16 cellular contexts compared by ENCODE assay signal in genomic region chr11:83097671-83098070, GRCh38. TPM values are rescaled to one million over a fixed set of nuclear protein-coding genes. Genes with fewer than 3 reads are reported as not detected.
DNase-seq lines count a peak whose midpoint lies in the region; ATAC-seq and TF ChIP-seq lines count a peak whose summit lies in the region.
"Had no signal": no experiment of that assay in that cellular context is flagged by ENCODE, and none has a peak within 500 bp of the region (broad histone marks: within the 10 kb centered on the region; RNA-seq: fewer than 3 reads in every experiment).

No MANE protein-coding gene starts in this region.

- no CpG with 5 or more reads among the region's 2 CpGs for WGBS in IMR-90 (ENCODE audit: extremely low coverage in 2 of 2, insufficient read length in 1 of 2), 2 experiments

- H3K79me1 ChIP-seq in IMR-90 (ENCODE audit: low read depth in 1 of 2, low read length in 2 of 2): no peaks in the 10 kb centered on the region

- POLR2A ChIA-PET in IMR-90 (lab: Charles Lee; ENCODE audit: unreplicated experiment): no interaction called here

- H3K27me3 ChIP-seq in IMR-90 (ENCODE audit: control insufficient read depth, insufficient read depth, low read length) (no peaks in the 10 kb centered on the region), skeletal muscle satellite cell (ENCODE audit: control insufficient read depth, insufficient read depth, low read length) (no peaks in the 10 kb centered on the region)
- H3K27me3 ChIP-seq: MG63 had no signal

- no peak overlapping the region for H3K14ac ChIP-seq in IMR-90 (replicated peaks; ENCODE audit: low read depth, low read length)

- CTCF ChIA-PET in IMR-90 (lab: Yijun Ruan, JAX): interaction anchor here (0.6 to 1.5 kb wide), 4 partner anchors 70 to 235 kb away, joined by 3 to 7 read pairs (median 4); no protein-coding TSS in a partner anchor

- no peak overlapping the region for H2AK9ac ChIP-seq in IMR-90 (replicated peaks; ENCODE audit: low read depth, low read length, poor library complexity)

- H3K9ac ChIP-seq in IMR-90 (ENCODE audit: low read depth, low read length): no peak overlapping the region
- H3K9ac ChIP-seq in skeletal muscle satellite cell (ENCODE audit: low read depth, low read length): peak overlapping the region; percentile 42

- H2AFZ ChIP-seq in IMR-90 (replicated peaks; ENCODE audit: low read length, poor library complexity): no peak overlapping the region

- BruUV-seq in IMR-90 (replicated peaks; lab: Mats Ljungman, UMichigan): no TSS peak

- DNase-seq in IMR-90 (peak; percentile 29), cardiac fibroblast (ENCODE audit: low read depth in 2 of 2) (peak; percentile 3 to 71), fibroblast of pulmonary artery (ENCODE audit: low read depth) (peak; percentile 17), OCI-M2 (lab: John Stamatoyannopoulos, UW; ENCODE audit: unreplicated experiment) (no peak), occipital lobe (lab: John Stamatoyannopoulos, UW) (no peak)
- DNase-seq: ACHN, COR-L47, H7, MG63, NCI-H1092, NCI-H146, NCI-H2081 treated with DMSO at 0.1 percent for 48 hours, NCI-H524 had no signal

- peaks cover 2% of the 10 kb centered on the region; the same call in 1 of the 2 replicates for H3K4me1 ChIP-seq in IMR-90 (ENCODE audit: control insufficient read depth, insufficient read depth, low read length)
- peaks cover 25% of the 10 kb centered on the region for H3K4me1 ChIP-seq in skeletal muscle satellite cell (ENCODE audit: control insufficient read depth, insufficient read depth, low read length)

- no peaks in the 10 kb centered on the region for H3K9me1 ChIP-seq in IMR-90 (ENCODE audit: insufficient read depth, low read length)

- H4K91ac ChIP-seq in IMR-90 (ENCODE audit: insufficient read depth, low read depth, low read length): no peak overlapping the region

- no peak for TF ChIP-seq POLR2A in IMR-90 (IDR thresholded peaks at IDR 0.05; ENCODE audit: low read depth, low read length)

- H3K27ac ChIP-seq in IMR-90 (ENCODE audit: insufficient read depth, low read length): no peak overlapping the region

- no peak overlapping the region for H2BK5ac ChIP-seq in IMR-90 (ENCODE audit: low read depth, low read length, poor library complexity, severe bottlenecking)

- no peak overlapping the region for H4K5ac ChIP-seq in IMR-90 (ENCODE audit: low read depth, low read length)

- no peak overlapping the region for H3K23ac ChIP-seq in IMR-90 (ENCODE audit: low read depth, low read length)

- intact Hi-C loops in IMR-90 (cut with micrococcal nuclease): no loop called here

- no peak overlapping the region for H4K8ac ChIP-seq in IMR-90 (ENCODE audit: low read depth in 2 of 2, low read length in 2 of 2)

- H3K4ac ChIP-seq in IMR-90 (ENCODE audit: low read depth, low read length): no peak overlapping the region

- H3K4me3 ChIP-seq in IMR-90 (ENCODE audit: insufficient read depth, low read depth, low read length): no peak overlapping the region
- no peak overlapping the region for H3K4me3 ChIP-seq in cardiac fibroblast (replicated peaks in 1 of 2; ENCODE audit: low read depth in 2 of 2, low read length in 2 of 2)
- H3K4me3 ChIP-seq in fibroblast of pulmonary artery (replicated peaks; ENCODE audit: low read depth, low read length): no peak overlapping the region
- no peak overlapping the region for H3K4me3 ChIP-seq in skeletal muscle satellite cell (ENCODE audit: low read length)
- H3K4me3 ChIP-seq: MG63 had no signal

- no peak overlapping the region for H2BK20ac ChIP-seq in IMR-90 (ENCODE audit: low read depth, low read length)

- dilution Hi-C loops in IMR-90 (cut with HindIII; ENCODE audit: low sequenced_read_pairs, unreplicated experiment): no loop called here

- TF ChIP-seq CTCF in IMR-90 (conservative IDR thresholded peaks at IDR 0.05; ENCODE audit: low read depth, low read length) (no peak), cardiac fibroblast (IDR thresholded peaks at IDR 0.05; ENCODE audit: low read depth, low read length) (no peak), fibroblast of pulmonary artery (IDR thresholded peaks at IDR 0.05; ENCODE audit: low read length, missing control alignments) (no peak)

- H3K4me2 ChIP-seq in IMR-90 (ENCODE audit: low read depth, low read length): no peak overlapping the region
- peak overlapping the region; percentile 50 for H3K4me2 ChIP-seq in skeletal muscle satellite cell (ENCODE audit: low read length)

- H2AK5ac ChIP-seq in IMR-90 (ENCODE audit: low read depth, low read length): no peak overlapping the region

- no peaks in the 10 kb centered on the region for H4K20me1 ChIP-seq in IMR-90 (ENCODE audit: insufficient read depth, low read length)

- ATAC-seq in IMR-90 (ENCODE audit: low read depth) (peak; percentile 68), GM19035 (IDR thresholded peaks at IDR 0.05; ENCODE audit: unreplicated experiment) (no peak)
- ATAC-seq: Panc1 had no signal

- H2BK15ac ChIP-seq in IMR-90 (ENCODE audit: low read depth, low read length): no peak overlapping the region

- H3K56ac ChIP-seq in IMR-90 (ENCODE audit: extremely low read depth, insufficient read depth, low read length): no peak overlapping the region

- H3K36me3 ChIP-seq in IMR-90 (ENCODE audit: control insufficient read depth, insufficient read depth, low read length) (no peaks in the 10 kb centered on the region), skeletal muscle satellite cell (ENCODE audit: insufficient read depth, low read length) (no peaks in the 10 kb centered on the region)
- H3K36me3 ChIP-seq: MG63 had no signal

- H2BK120ac ChIP-seq in IMR-90 (ENCODE audit: low read depth, low read length): no peak overlapping the region

- in situ Hi-C loops in IMR-90 (cut with MboI; ENCODE audit: low sequenced_read_pairs): no loop called here

- H3K9me3 ChIP-seq in IMR-90 (ENCODE audit: control insufficient read depth, insufficient read depth, low read length) (no peaks in the 10 kb centered on the region), skeletal muscle satellite cell (replicated peaks; ENCODE audit: low read length) (no peaks in the 10 kb centered on the region)
- H3K9me3 ChIP-seq: MG63 had no signal

- H3K18ac ChIP-seq in IMR-90 (ENCODE audit: low read depth, low read length): no peak overlapping the region

- no peak for TF ChIP-seq RAD21 in IMR-90 (IDR thresholded peaks at IDR 0.05; ENCODE audit: low read length)

TF ChIP-seq in IMR-90, 13 proteins besides CTCF, POLR2A, EP300 and RAD21:
- no peak for TF ChIP-seq CHD1 (IDR thresholded peaks at IDR 0.05; ENCODE audit: low read depth, low read length)

RNA-seq across cellular contexts. Expression of gene RAB30, which starts 26.0 kb away (rescaled TPM):
- total RNA-seq in IMR-90 (2012; rRNA removed) (14.4 and 25.6 TPM in 2 replicates), occipital lobe (47.3 TPM)
- 4.6 and 7.2 TPM in 2 replicates for polyA plus RNA-seq in IMR-90 (2012; rRNA removed)
- 1.9 and 2.1 TPM in 2 replicates for polyA plus RNA-seq in IMR-90 (2012; cell fraction: cytosol; rRNA removed)
- polyA plus RNA-seq in IMR-90 (2012; cell fraction: nucleus; rRNA removed; ENCODE audit: low replicate concordance): 2.1 and 7.3 TPM in 2 replicates
- total RNA-seq in skeletal muscle satellite cell (2012; rRNA removed): 5.8 and 9.0 TPM in 2 replicates

RNA-seq across cellular contexts. Expression of gene PCF11, which starts 59.3 kb away (rescaled TPM):
- total RNA-seq in IMR-90 (2012; rRNA removed) (26.7 and 34.2 TPM in 2 replicates), occipital lobe (93.3 TPM)
- 16.2 and 19.2 TPM in 2 replicates for polyA plus RNA-seq in IMR-90 (2012; rRNA removed)
- 7.3 and 12.7 TPM in 2 replicates for polyA plus RNA-seq in IMR-90 (2012; cell fraction: cytosol; rRNA removed)
- polyA plus RNA-seq in IMR-90 (2012; cell fraction: nucleus; rRNA removed; ENCODE audit: low replicate concordance): 84.8 and 142 TPM in 2 replicates
- total RNA-seq in skeletal muscle satellite cell (2012; rRNA removed): 25.8 and 30.2 TPM in 2 replicates

Comparison
In these comparisons a context has a peak if more than half of its experiments do, and no peak if none do; other contexts are left out.
1. DNase-seq: peak in IMR-90 (single experiment), cardiac fibroblast (2 of 2) and fibroblast of pulmonary artery (single experiment); none in OCI-M2 (single experiment) and occipital lobe (single experiment).